8 cellular contexts compared by ENCODE assay signal in genomic region chr15:34318277-34319079, GRCh38. TPM values are rescaled to one million over a fixed set of nuclear protein-coding genes. Genes with fewer than 3 reads are reported as not detected.
DNase-seq lines count a peak whose midpoint lies in the region; ATAC-seq and TF ChIP-seq lines count a peak whose summit lies in the region.

No MANE protein-coding gene starts in this region.

- peak overlapping the region; percentile 37 for H3K4me3 ChIP-seq in ectodermal cell (ENCODE audit: insufficient read depth, low read depth, low read length)
- H3K4me3 ChIP-seq in right lobe of liver = peak overlapping the region; percentile 49 to 61 (median 49)
- H3K4me3 ChIP-seq in suprapubic skin = peak overlapping the region; percentile 46

- peak; percentile 30 for DNase-seq in DMS79 (lab: John Stamatoyannopoulos, UW)
- DNase-seq in HT-29 (ENCODE audit: low spot score) = peak; percentile 83
- DNase-seq in RKO (ENCODE audit: low spot score) = peak; percentile 67
- peak; percentile 57 to 78 (median 71) for DNase-seq in right lobe of liver
- peak in 1 of 2 donors; percentile 75 for DNase-seq in suprapubic skin (ENCODE audit: low spot score in 2 of 2)
- DNase-seq in NCI-H446 treated with DMSO at 0.1 percent for 48 hours (lab: John Stamatoyannopoulos, UW) = no peak

- H3K4me1 ChIP-seq in ectodermal cell (ENCODE audit: control insufficient read depth, insufficient read depth, low read length) = no peaks in the 10 kb centered on the region
- H3K4me1 ChIP-seq in right lobe of liver = peaks cover 0 to 12% (median 0%) of the 10 kb centered on the region in 4 donors
- peaks cover 28% of the 10 kb centered on the region for H3K4me1 ChIP-seq in suprapubic skin

- no peaks in the 10 kb centered on the region for H3K36me3 ChIP-seq in ectodermal cell (ENCODE audit: control insufficient read depth, insufficient read depth, low read length)
- H3K36me3 ChIP-seq in right lobe of liver = no peaks in the 10 kb centered on the region
- no peaks in the 10 kb centered on the region for H3K36me3 ChIP-seq in suprapubic skin

- TF ChIP-seq POLR2A in right lobe of liver (IDR thresholded peaks at IDR 0.05) (peak; percentile 62), suprapubic skin (IDR thresholded peaks at IDR 0.05) (peak in 1 of 2 donors; percentile 33)

- TF ChIP-seq CTCF in right lobe of liver (IDR thresholded peaks at IDR 0.05) = no peak
- TF ChIP-seq CTCF in suprapubic skin (IDR thresholded peaks at IDR 0.05) = no peak

- H3K27ac ChIP-seq in ectodermal cell (ENCODE audit: insufficient read depth, low read depth, low read length, poor library complexity, severe bottlenecking) (no peak overlapping the region), right lobe of liver (peak overlapping the region; percentile 46 to 70 (median 68)), suprapubic skin (peak overlapping the region; percentile 43)

- intact Hi-C loops in right lobe of liver (cut with DNase I) = no loop called here

- 23 to 32% methylated on average over 10 of the region's 10 CpGs for WGBS in ectodermal cell, 2 experiments
- WGBS in right lobe of liver (ENCODE audit: insufficient coverage, low coverage, low lambda C conversion rate, missing lambda C conversion rate) = 3% methylated on average over 9 of the region's 10 CpGs
- 1% methylated on average over 10 of the region's 10 CpGs for WGBS in suprapubic skin

- TF ChIP-seq EP300 in suprapubic skin (IDR thresholded peaks at IDR 0.05) = no peak

- no peaks in the 10 kb centered on the region for H3K9me3 ChIP-seq in ectodermal cell (ENCODE audit: control insufficient read depth, low read length)
- H3K9me3 ChIP-seq in right lobe of liver = no peaks in the 10 kb centered on the region
- H3K9me3 ChIP-seq in suprapubic skin = no peaks in the 10 kb centered on the region

- ATAC-seq in GM19452 (IDR thresholded peaks at IDR 0.05; ENCODE audit: unreplicated experiment) = peak; percentile 73
- peak; percentile 99 to 100 (median 99) for ATAC-seq in right lobe of liver

- H3K27me3 ChIP-seq in ectodermal cell (ENCODE audit: control insufficient read depth, insufficient read depth, low read length, poor library complexity, severe bottlenecking) (no peaks in the 10 kb centered on the region), right lobe of liver (no peaks in the 10 kb centered on the region), suprapubic skin (no peaks in the 10 kb centered on the region)

RNA-seq across cellular contexts. Expression of gene SLC12A6, which starts 19.1 kb away (rescaled TPM):
- total RNA-seq in HT-29 (2014; rRNA removed; shearing (Covaris generic)) = 5.4 and 5.5 TPM in 2 replicates
- 16.9 TPM for polyA plus RNA-seq in ectodermal cell (2013, experiment 1 of 4)
- polyA plus RNA-seq in ectodermal cell (2013, experiment 2 of 4) = 20.8 TPM
- 15.9 TPM for polyA plus RNA-seq in ectodermal cell (2013, experiment 3 of 4)
- polyA plus RNA-seq in ectodermal cell (2013, experiment 4 of 4) = 15.2 TPM
- total RNA-seq in right lobe of liver (10 to 100 TPM in 1 of 6 experiments, 1 to 10 TPM in 5; 5.6 to 10.9 (median 7.5) TPM), suprapubic skin (10 to 100 TPM; 18.3 to 78.9 (median 35.9) TPM)

RNA-seq across cellular contexts. Expression of gene NOP10, which starts 24.5 kb away (rescaled TPM):
- total RNA-seq in HT-29 (2014; rRNA removed; shearing (Covaris generic)) = 230 and 253 TPM in 2 replicates
- polyA plus RNA-seq in ectodermal cell (2013, experiment 1 of 4) = 201 TPM
- polyA plus RNA-seq in ectodermal cell (2013, experiment 2 of 4) = 192 TPM
- 199 TPM for polyA plus RNA-seq in ectodermal cell (2013, experiment 3 of 4)
- polyA plus RNA-seq in ectodermal cell (2013, experiment 4 of 4) = 221 TPM
- 100 to 1,000 TPM in 2 of 6 experiments, 10 to 100 TPM in 4; 59.2 to 177 (median 79.2) TPM for total RNA-seq in right lobe of liver
- 100 to 1,000 TPM in 3 of 4 donors, 10 to 100 TPM in 1; 88.9 to 196 (median 133) TPM for total RNA-seq in suprapubic skin

RNA-seq across cellular contexts. Expression of gene NUTM1, which starts 24.6 kb away (rescaled TPM):
- total RNA-seq in HT-29 (2014; rRNA removed; shearing (Covaris generic)) = not detected in 2 replicates
- 0.13 TPM for polyA plus RNA-seq in ectodermal cell (2013, experiment 1 of 4)
- polyA plus RNA-seq in ectodermal cell (2013, experiment 2 of 4) = 0.11 TPM
- polyA plus RNA-seq in ectodermal cell (2013, experiment 3 of 4) = 0.05 TPM
- 0.08 TPM for polyA plus RNA-seq in ectodermal cell (2013, experiment 4 of 4)
- total RNA-seq in right lobe of liver (not detected), suprapubic skin (under 1 TPM in 1 of 4 donors, not detected in 3; 0.10 TPM)

RNA-seq across cellular contexts. Expression of gene LPCAT4, which starts 48.5 kb away (rescaled TPM):
- 47.7 and 72.8 TPM in 2 replicates for total RNA-seq in HT-29 (2014; rRNA removed; shearing (Covaris generic))
- polyA plus RNA-seq in ectodermal cell (2013, experiment 1 of 4) = 73.9 TPM
- polyA plus RNA-seq in ectodermal cell (2013, experiment 2 of 4) = 69.3 TPM
- polyA plus RNA-seq in ectodermal cell (2013, experiment 3 of 4) = 54.0 TPM
- polyA plus RNA-seq in ectodermal cell (2013, experiment 4 of 4) = 73.6 TPM
- 1 to 10 TPM; 3.2 to 6.7 (median 4.5) TPM for total RNA-seq in right lobe of liver
- total RNA-seq in suprapubic skin = 100 to 1,000 TPM in 1 of 4 donors, 10 to 100 TPM in 3; 23.6 to 105 (median 35.9) TPM
